9 cellular contexts compared by ENCODE assay signal in the genomic region with DNA sequence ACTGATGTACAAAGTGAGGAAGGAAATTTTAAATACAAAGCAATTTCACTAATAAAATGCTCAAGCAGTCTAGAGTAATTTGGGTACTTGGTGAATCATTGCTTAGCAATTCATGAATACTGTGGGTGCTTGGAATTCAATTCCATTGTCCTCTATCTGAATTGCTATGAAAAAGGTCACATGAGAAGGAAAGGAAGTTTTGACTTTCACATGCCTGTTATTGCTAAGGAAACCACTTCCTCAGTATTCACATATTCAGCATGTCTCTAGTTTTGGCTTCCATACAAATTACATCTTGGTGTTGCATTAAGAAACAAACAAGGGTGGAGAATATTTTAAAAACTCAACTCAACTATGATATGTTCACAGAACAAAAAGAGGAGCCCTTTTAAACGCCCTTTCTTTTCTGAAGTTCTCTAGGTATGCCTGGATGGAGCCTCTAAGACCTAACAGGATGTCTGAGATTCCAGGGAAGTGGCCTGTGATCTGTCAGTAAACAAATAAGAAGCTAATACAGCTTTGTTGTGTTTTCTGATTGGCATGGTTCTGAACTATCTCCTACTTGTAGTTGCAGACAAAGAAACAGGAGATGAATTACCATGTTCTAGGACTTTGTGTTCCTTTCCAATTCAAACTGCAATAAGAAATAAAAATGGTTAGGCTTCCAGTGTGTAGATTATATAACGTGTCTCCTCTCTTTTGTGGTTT.
DNase-seq lines count a peak whose midpoint lies in the region; ATAC-seq and TF ChIP-seq lines count a peak whose summit lies in the region.
"Had no signal": no experiment of that assay in that cellular context is flagged by ENCODE, and none has a peak within 500 bp of the region (broad histone marks: within the 10 kb centered on the region; RNA-seq: fewer than 3 reads in every experiment).

No MANE protein-coding gene starts in this region.

- intact Hi-C loops in dorsolateral prefrontal cortex (cut with DNase I) = no loop called here

- TF ChIP-seq POLR2A in Peyer's patch (IDR thresholded peaks at IDR 0.05) = no peak

- H3K4me1 ChIP-seq in Peyer's patch = no peaks in the 10 kb centered on the region

- H3K36me3 ChIP-seq in Peyer's patch = no peaks in the 10 kb centered on the region

- H3K27ac ChIP-seq in dorsolateral prefrontal cortex (peak overlapping the region in 42 of 59 donors; percentile 6 to 75 (median 40)), Peyer's patch (peak overlapping the region in 2 of 4 donors; percentile 51 to 68)

- no peaks in the 10 kb centered on the region for H3K9me3 ChIP-seq in Peyer's patch

- H3K27me3 ChIP-seq in dorsolateral prefrontal cortex (peaks cover 0 to 3% (median 0%) of the 10 kb centered on the region in 45 donors), Peyer's patch (no peaks in the 10 kb centered on the region)

- no peak for ATAC-seq in GM19395 (IDR thresholded peaks at IDR 0.05; ENCODE audit: unreplicated experiment)
- ATAC-seq in GM18519 (IDR thresholded peaks at IDR 0.05; ENCODE audit: low FRiP score, unreplicated experiment) = no peak

- in situ Hi-C loops in GM13976 (cut with MboI; ENCODE audit: low sequenced_read_pairs, unreplicated experiment) = no loop called here

- no peak for TF ChIP-seq CTCF in dorsolateral prefrontal cortex (IDR thresholded peaks at IDR 0.05 in 54 of 56, conservative IDR thresholded peaks at IDR 0.05 in 2 of 56; ENCODE audit: low read depth in 1 of 56, partially characterized antibody in 56 of 56)
- TF ChIP-seq CTCF in Peyer's patch (IDR thresholded peaks at IDR 0.05) = no peak
- TF ChIP-seq CTCF in GM13976 (IDR thresholded peaks at IDR 0.05; ENCODE audit: borderline replicate concordance, control extremely low read depth, extremely low read depth, insufficient read depth, missing control alignments) = no peak

- peak; percentile 94 for DNase-seq in A172 (ENCODE audit: low spot score)
- DNase-seq in LoVo (ENCODE audit: low spot score) = peak; percentile 23
- no peak for DNase-seq in dorsolateral prefrontal cortex
- peak; percentile 48 to 97 for DNase-seq in lung microvascular endothelial cell (ENCODE audit: low read depth in 2 of 2)
- no peak for DNase-seq in Peyer's patch
- DNase-seq in GM13976 (ENCODE audit: low spot score) = no peak
- DNase-seq: CD4-positive, alpha-beta T cell had no signal

- no peak overlapping the region for H3K4me3 ChIP-seq in dorsolateral prefrontal cortex
- H3K4me3 ChIP-seq in Peyer's patch = no peak overlapping the region

Comparison
In these comparisons a context has a peak if more than half of its experiments do, and no peak if none do; other contexts are left out.
1. DNase-seq: peak in A172 (single experiment), LoVo (single experiment) and lung microvascular endothelial cell (2 of 2); none in dorsolateral prefrontal cortex (0 of 10), Peyer's patch (0 of 3) and GM13976 (single experiment).